In the genomic region with DNA sequence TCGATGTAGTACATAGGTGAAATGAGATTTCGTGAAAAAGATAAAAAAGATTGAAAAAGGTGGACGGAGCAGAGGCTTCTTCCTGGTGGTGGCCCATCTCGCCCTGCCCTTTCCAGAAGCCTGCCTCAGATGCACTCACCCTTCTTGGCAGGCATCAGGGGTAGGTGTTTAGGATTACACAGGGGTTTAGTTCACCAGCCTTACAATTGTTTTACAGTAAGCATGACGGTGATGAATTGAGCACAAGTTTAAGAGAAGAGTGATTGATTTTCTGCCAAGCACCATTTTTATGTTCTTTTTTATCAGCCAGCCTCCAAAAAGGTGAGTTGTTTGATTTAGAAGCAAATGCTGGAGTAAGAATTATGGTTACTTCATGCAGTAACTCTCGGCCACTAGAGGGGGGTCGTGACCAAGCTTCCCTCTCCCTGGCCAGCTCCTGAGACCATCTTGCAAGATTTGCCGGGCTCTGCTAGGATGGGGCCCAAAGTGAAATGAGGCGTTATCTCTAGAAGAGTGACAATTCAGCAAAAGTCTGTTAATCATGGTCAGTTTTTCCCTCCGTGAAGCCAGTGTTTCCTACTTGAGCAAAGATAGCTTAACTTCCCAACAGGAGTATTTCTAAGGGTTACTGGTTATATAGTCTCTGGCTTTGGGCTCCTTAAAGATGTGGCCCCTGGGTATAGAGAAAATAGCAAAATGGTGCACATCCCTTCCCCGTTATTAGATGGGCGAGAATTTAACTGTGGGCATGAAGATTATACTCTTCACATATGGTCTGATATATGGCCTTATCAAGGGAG, we compare ENCODE assay signal across 9 cellular contexts.
DNase-seq lines count a peak whose midpoint lies in the region; ATAC-seq and TF ChIP-seq lines count a peak whose summit lies in the region.
"Had no signal": no experiment of that assay in that cellular context is flagged by ENCODE, and none has a peak within 500 bp of the region (broad histone marks: within the 10 kb centered on the region; RNA-seq: fewer than 3 reads in every experiment).

No MANE protein-coding gene starts in this region.

- H3K4me3 Mint-ChIP-seq in activated CD8-positive, alpha-beta T cell treated with anti-CD3 and anti-CD28 coated beads for 36 hours, result no peak overlapping the region
- H3K4me3 Mint-ChIP-seq: IgD-negative memory B cell had no signal

- no peaks in the 10 kb centered on the region for H3K36me3 Mint-ChIP-seq in activated CD8-positive, alpha-beta T cell treated with anti-CD3 and anti-CD28 coated beads for 36 hours (ENCODE audit: low read depth)

- no peak overlapping the region for H3K27ac Mint-ChIP-seq in activated CD8-positive, alpha-beta T cell treated with anti-CD3 and anti-CD28 coated beads for 36 hours

- DNase-seq in NCI-H2171 (lab: John Stamatoyannopoulos, UW) (peak; percentile 19), cardiac septum (ENCODE audit: low spot score) (peak; percentile 78), pulmonary artery endothelial cell (ENCODE audit: low read depth, low spot score) (peak; percentile 29)
- peak; percentile 49 for DNase-seq in activated CD8-positive, alpha-beta T cell treated with anti-CD3 and anti-CD28 coated beads for 36 hours

- no peaks in the 10 kb centered on the region for H3K9me3 Mint-ChIP-seq in activated CD8-positive, alpha-beta T cell treated with anti-CD3 and anti-CD28 coated beads for 36 hours

- intact Hi-C loops in activated CD8-positive, alpha-beta T cell treated with anti-CD3 and anti-CD28 coated beads for 36 hours (cut with micrococcal nuclease), result no loop called here
- intact Hi-C loops in cardiac septum (cut with DNase I), result loop anchor here (10.0 kb wide), 2 partner anchors 301 to 461 kb away; no protein-coding TSS in a partner anchor

- peak; percentile 89 for TF ChIP-seq CTCF in C4-2B (conservative IDR thresholded peaks at IDR 0.05)
- TF ChIP-seq CTCF in activated CD8-positive, alpha-beta T cell treated with anti-CD3 and anti-CD28 coated beads for 36 hours (IDR thresholded peaks at IDR 0.05), result peak; percentile 17

- H3K27ac ChIP-seq in C4-2B, result no peak overlapping the region

- no peaks in the 10 kb centered on the region for H3K4me1 Mint-ChIP-seq in activated CD8-positive, alpha-beta T cell treated with anti-CD3 and anti-CD28 coated beads for 36 hours (ENCODE audit: low read depth)
- H3K4me1 Mint-ChIP-seq: IgD-negative memory B cell had no signal

- CTCF ChIA-PET in activated CD8-positive, alpha-beta T cell treated with anti-CD3 and anti-CD28 coated beads for 36 hours (lab: Charles Lee), result interaction anchor here (1.1 to 1.9 kb wide), 3 partner anchors 11 to 44 kb away, joined by 3 to 6 read pairs (median 4); no protein-coding TSS in a partner anchor

- POLR2A ChIA-PET in activated CD8-positive, alpha-beta T cell treated with anti-CD3 and anti-CD28 coated beads for 36 hours (lab: Charles Lee), result no interaction called here

- ATAC-seq in GM19351 (IDR thresholded peaks at IDR 0.05; ENCODE audit: unreplicated experiment) (peak; percentile 71), GM18517 (IDR thresholded peaks at IDR 0.05; ENCODE audit: unreplicated experiment) (no peak), HG03439 (IDR thresholded peaks at IDR 0.05; ENCODE audit: unreplicated experiment) (no peak)
- ATAC-seq in activated CD8-positive, alpha-beta T cell treated with anti-CD3 and anti-CD28 coated beads for 36 hours, result no peak

- peaks cover 1% of the 10 kb centered on the region for H3K27me3 Mint-ChIP-seq in activated CD8-positive, alpha-beta T cell treated with anti-CD3 and anti-CD28 coated beads for 36 hours

Comparison
In these comparisons a context has a peak if more than half of its experiments do, and no peak if none do; other contexts are left out.
1. DNase-seq: peak in every context shown above with its lines; median percentile 78 in cardiac septum; 49 in activated CD8-positive, alpha-beta T cell treated with anti-CD3 and anti-CD28 coated beads for 36 hours; 29 in pulmonary artery endothelial cell; 19 in NCI-H2171.